ENCODE assay signal across 30 cellular contexts in genomic region chr16:66337434-66338188, GRCh38. TPM values are rescaled to one million over a fixed set of nuclear protein-coding genes. Genes with fewer than 3 reads are reported as not detected.
"Had no signal": no experiment of that assay in that cellular context is flagged by ENCODE, and none has a peak within 500 bp of the region (broad histone marks: within the 10 kb centered on the region; RNA-seq: fewer than 3 reads in every experiment).

No MANE protein-coding gene starts in this region.

- H3K4me3 Mint-ChIP-seq: activated CD4-positive, alpha-beta memory T cell treated with anti-CD3 and anti-CD28 coated beads for 36 hours; activated CD4-positive, alpha-beta T cell treated with anti-CD3 and anti-CD28 coated beads, Interleukin-2, amount 10 ng/mL, durations not matched to agents 24 days and 14 days; activated naive CD4-positive, alpha-beta T cell treated with anti-CD3 and anti-CD28 coated beads for 36 hours; activated naive CD8-positive, alpha-beta T cell treated with anti-CD3 and anti-CD28 coated beads for 36 hours; activated T-helper 1 cell treated with anti-CD3 and anti-CD28 coated beads, Interleukin-12 subunit alpha, Interleukin-12 subunit beta, Interleukin-2, Interleukin-4 antibody, amounts not matched to agents 30 ng/mL and 10 ng/mL and 1 ng/mL, durations not matched to agents 14 hours and 24 hours and 36 hours; brain; endodermal cell; naive B cell; stimulated activated effector memory CD8-positive, alpha-beta T cell treated with anti-CD3 and anti-CD28 coated beads, Interleukin-12 subunit alpha, Interleukin-12 subunit beta, amount 100 ng/mL, for 72 hours; stimulated activated naive CD8-positive, alpha-beta T cell treated with anti-CD3 and anti-CD28 coated beads, Interleukin-15, Interleukin-2, amounts not matched to agents 100 ng/mL and 50 ng/mL, for 24 hours; T-helper 17 cell had no signal

- H3K27ac Mint-ChIP-seq: activated CD4-positive, alpha-beta memory T cell treated with anti-CD3 and anti-CD28 coated beads for 36 hours; activated CD4-positive, alpha-beta T cell treated with anti-CD3 and anti-CD28 coated beads, Interleukin-2, amount 10 ng/mL, durations not matched to agents 24 days and 14 days; activated naive CD4-positive, alpha-beta T cell treated with anti-CD3 and anti-CD28 coated beads for 36 hours; activated naive CD8-positive, alpha-beta T cell treated with anti-CD3 and anti-CD28 coated beads for 36 hours; activated T-helper 1 cell treated with anti-CD3 and anti-CD28 coated beads, Interleukin-12 subunit alpha, Interleukin-12 subunit beta, Interleukin-2, Interleukin-4 antibody, amounts not matched to agents 30 ng/mL and 10 ng/mL and 1 ng/mL, durations not matched to agents 14 hours and 24 hours and 36 hours; brain; endodermal cell; stimulated activated effector memory CD8-positive, alpha-beta T cell treated with anti-CD3 and anti-CD28 coated beads, Interleukin-12 subunit alpha, Interleukin-12 subunit beta, amount 100 ng/mL, for 72 hours; stimulated activated naive CD8-positive, alpha-beta T cell treated with anti-CD3 and anti-CD28 coated beads, Interleukin-15, Interleukin-2, amounts not matched to agents 100 ng/mL and 50 ng/mL, for 24 hours; T-helper 17 cell had no signal

- H3K36me3 ChIP-seq: ascending aorta, cardiac muscle cell, esophagus muscularis mucosa, thoracic aorta, uterus had no signal

- H3K4me1 Mint-ChIP-seq: activated CD4-positive, alpha-beta T cell treated with anti-CD3 and anti-CD28 coated beads, Interleukin-2, amount 10 ng/mL, durations not matched to agents 24 days and 14 days; activated naive CD8-positive, alpha-beta T cell treated with anti-CD3 and anti-CD28 coated beads for 36 hours; naive B cell; stimulated activated effector memory CD8-positive, alpha-beta T cell treated with anti-CD3 and anti-CD28 coated beads, Interleukin-12 subunit alpha, Interleukin-12 subunit beta, amount 100 ng/mL, for 72 hours; T-helper 17 cell had no signal

- H3K9me3 Mint-ChIP-seq: activated CD4-positive, alpha-beta memory T cell treated with anti-CD3 and anti-CD28 coated beads for 36 hours; activated CD4-positive, alpha-beta T cell treated with anti-CD3 and anti-CD28 coated beads, Interleukin-2, amount 10 ng/mL, durations not matched to agents 24 days and 14 days; activated naive CD4-positive, alpha-beta T cell treated with anti-CD3 and anti-CD28 coated beads for 36 hours; activated naive CD8-positive, alpha-beta T cell treated with anti-CD3 and anti-CD28 coated beads for 36 hours; activated T-helper 1 cell treated with anti-CD3 and anti-CD28 coated beads, Interleukin-12 subunit alpha, Interleukin-12 subunit beta, Interleukin-2, Interleukin-4 antibody, amounts not matched to agents 30 ng/mL and 10 ng/mL and 1 ng/mL, durations not matched to agents 14 hours and 24 hours and 36 hours; stimulated activated effector memory CD8-positive, alpha-beta T cell treated with anti-CD3 and anti-CD28 coated beads, Interleukin-12 subunit alpha, Interleukin-12 subunit beta, amount 100 ng/mL, for 72 hours; stimulated activated naive CD8-positive, alpha-beta T cell treated with anti-CD3 and anti-CD28 coated beads, Interleukin-15, Interleukin-2, amounts not matched to agents 100 ng/mL and 50 ng/mL, for 24 hours had no signal

- DNase-seq: activated CD4-positive, alpha-beta memory T cell treated with anti-CD3 and anti-CD28 coated beads for 36 hours; activated CD4-positive, alpha-beta T cell treated with anti-CD3 and anti-CD28 coated beads, Interleukin-2, amount 10 ng/mL, durations not matched to agents 24 days and 14 days; activated CD4-positive, CD25-positive, alpha-beta regulatory T cell treated with anti-CD3 and anti-CD28 coated beads, Interleukin-2, amount 50 U/mL, for 72 hours; activated CD8-positive, alpha-beta memory T cell treated with anti-CD3 and anti-CD28 coated beads, Interleukin-2, amount 50 U/mL, for 4 hours; activated effector memory CD4-positive, alpha-beta T cell treated with anti-CD3 and anti-CD28 coated beads, Interleukin-2, amount 50 U/mL, for 16 hours; activated naive CD4-positive, alpha-beta T cell treated with anti-CD3 and anti-CD28 coated beads for 36 hours; activated naive CD8-positive, alpha-beta T cell treated with anti-CD3 and anti-CD28 coated beads for 36 hours; activated T-cell treated with anti-CD3 and anti-CD28 coated beads, Interleukin-2, amount 50 U/mL, for 1 hour; cortex of kidney; endodermal cell; mammary epithelial cell; naive B cell; right cardiac atrium; stimulated activated CD4-positive, alpha-beta T cell treated with anti-CD3 and anti-CD28 coated beads, Interleukin-4, amount 100 ng/mL, for 24 hours; T-helper 17 cell; T1000; trophoblast cell; uterus had no signal

- H3K27me3 ChIP-seq: ascending aorta, uterus had no signal

- H3K4me1 ChIP-seq: ascending aorta, uterus had no signal

- H3K36me3 Mint-ChIP-seq: activated CD4-positive, alpha-beta memory T cell treated with anti-CD3 and anti-CD28 coated beads for 36 hours; activated naive CD8-positive, alpha-beta T cell treated with anti-CD3 and anti-CD28 coated beads for 36 hours; naive B cell; stimulated activated effector memory CD8-positive, alpha-beta T cell treated with anti-CD3 and anti-CD28 coated beads, Interleukin-12 subunit alpha, Interleukin-12 subunit beta, amount 100 ng/mL, for 72 hours had no signal

- ATAC-seq: right cardiac atrium; stimulated activated effector memory CD8-positive, alpha-beta T cell treated with anti-CD3 and anti-CD28 coated beads, Interleukin-12 subunit alpha, Interleukin-12 subunit beta, amount 100 ng/mL, for 72 hours; T-helper 17 cell had no signal

- FAIRE-seq: frontal cortex, islet of Langerhans had no signal

- H3K27ac ChIP-seq: ascending aorta, cardiac muscle cell, esophagus muscularis mucosa, skin epidermis, thoracic aorta, uterus had no signal

- H3K9me3 ChIP-seq: ascending aorta, esophagus muscularis mucosa, thoracic aorta, uterus had no signal

- H3K4me3 ChIP-seq: ascending aorta, cardiac muscle cell, esophagus muscularis mucosa, skin epidermis, thoracic aorta, uterus had no signal

RNA-seq across cellular contexts. Expression of gene CDH5, which starts 28.9 kb away (rescaled TPM):
- total RNA-seq: activated CD4-positive, alpha-beta memory T cell treated with anti-CD3 and anti-CD28 coated beads for 36 hours; activated CD4-positive, alpha-beta T cell treated with anti-CD3 and anti-CD28 coated beads, Interleukin-2, amount 10 ng/mL, durations not matched to agents 24 days and 14 days; activated CD8-positive, alpha-beta memory T cell treated with anti-CD3 and anti-CD28 coated beads for 36 hours; activated naive CD4-positive, alpha-beta T cell treated with anti-CD3 and anti-CD28 coated beads for 36 hours; activated naive CD8-positive, alpha-beta T cell treated with anti-CD3 and anti-CD28 coated beads for 36 hours; activated T-helper 1 cell treated with anti-CD3 and anti-CD28 coated beads, Interleukin-12 subunit alpha, Interleukin-12 subunit beta, Interleukin-2, Interleukin-4 antibody, amounts not matched to agents 30 ng/mL and 10 ng/mL and 1 ng/mL, durations not matched to agents 14 hours and 24 hours and 36 hours; T-helper 17 cell had no signal
